ENCODE assay signal across 1 cellular context in the genomic region with DNA sequence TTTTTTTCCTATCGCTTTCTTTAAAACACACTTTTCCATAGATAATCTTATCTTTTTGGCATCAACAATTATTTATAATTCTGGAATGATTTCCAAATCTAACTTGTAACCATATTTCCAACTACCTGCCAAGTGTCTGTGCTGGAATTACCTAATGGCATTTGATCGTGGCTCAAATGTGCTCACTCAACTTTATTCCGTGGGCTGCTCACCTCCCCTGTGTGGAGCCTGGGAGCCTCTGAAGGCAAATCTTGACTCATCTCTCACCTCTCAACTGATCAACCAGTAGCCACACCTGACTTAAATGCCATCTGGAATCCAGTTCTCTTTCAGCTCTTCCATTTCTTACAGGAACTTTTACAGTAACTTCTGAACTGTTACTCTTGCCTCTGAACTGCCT.
TF ChIP-seq lines count a peak whose summit lies in the region.

No MANE protein-coding gene starts in this region.

TF ChIP-seq in HepG2, 621 proteins besides CTCF, POLR2A, EP300 and RAD21 (continued from another document):
- TF ChIP-seq, protein P1, sequence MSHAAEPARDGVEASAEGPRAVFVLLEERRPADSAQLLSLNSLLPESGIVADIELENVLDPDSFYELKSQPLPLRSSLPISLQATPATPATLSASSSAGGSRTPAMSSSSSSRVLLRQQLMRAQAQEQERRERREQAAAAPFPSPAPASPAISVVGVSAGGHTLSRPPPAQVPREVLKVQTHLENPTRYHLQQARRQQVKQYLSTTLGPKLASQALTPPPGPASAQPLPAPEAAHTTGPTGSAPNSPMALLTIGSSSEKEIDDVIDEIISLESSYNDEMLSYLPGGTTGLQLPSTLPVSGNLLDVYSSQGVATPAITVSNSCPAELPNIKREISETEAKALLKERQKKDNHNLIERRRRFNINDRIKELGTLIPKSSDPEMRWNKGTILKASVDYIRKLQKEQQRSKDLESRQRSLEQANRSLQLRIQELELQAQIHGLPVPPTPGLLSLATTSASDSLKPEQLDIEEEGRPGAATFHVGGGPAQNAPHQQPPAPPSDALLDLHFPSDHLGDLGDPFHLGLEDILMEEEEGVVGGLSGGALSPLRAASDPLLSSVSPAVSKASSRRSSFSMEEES (CRISPR knock-in tag; IDR thresholded peaks at IDR 0.05): no peak
- TF ChIP-seq PHF8 (CRISPR knock-in tag; IDR thresholded peaks at IDR 0.05): no peak
- TF ChIP-seq, protein P2, sequence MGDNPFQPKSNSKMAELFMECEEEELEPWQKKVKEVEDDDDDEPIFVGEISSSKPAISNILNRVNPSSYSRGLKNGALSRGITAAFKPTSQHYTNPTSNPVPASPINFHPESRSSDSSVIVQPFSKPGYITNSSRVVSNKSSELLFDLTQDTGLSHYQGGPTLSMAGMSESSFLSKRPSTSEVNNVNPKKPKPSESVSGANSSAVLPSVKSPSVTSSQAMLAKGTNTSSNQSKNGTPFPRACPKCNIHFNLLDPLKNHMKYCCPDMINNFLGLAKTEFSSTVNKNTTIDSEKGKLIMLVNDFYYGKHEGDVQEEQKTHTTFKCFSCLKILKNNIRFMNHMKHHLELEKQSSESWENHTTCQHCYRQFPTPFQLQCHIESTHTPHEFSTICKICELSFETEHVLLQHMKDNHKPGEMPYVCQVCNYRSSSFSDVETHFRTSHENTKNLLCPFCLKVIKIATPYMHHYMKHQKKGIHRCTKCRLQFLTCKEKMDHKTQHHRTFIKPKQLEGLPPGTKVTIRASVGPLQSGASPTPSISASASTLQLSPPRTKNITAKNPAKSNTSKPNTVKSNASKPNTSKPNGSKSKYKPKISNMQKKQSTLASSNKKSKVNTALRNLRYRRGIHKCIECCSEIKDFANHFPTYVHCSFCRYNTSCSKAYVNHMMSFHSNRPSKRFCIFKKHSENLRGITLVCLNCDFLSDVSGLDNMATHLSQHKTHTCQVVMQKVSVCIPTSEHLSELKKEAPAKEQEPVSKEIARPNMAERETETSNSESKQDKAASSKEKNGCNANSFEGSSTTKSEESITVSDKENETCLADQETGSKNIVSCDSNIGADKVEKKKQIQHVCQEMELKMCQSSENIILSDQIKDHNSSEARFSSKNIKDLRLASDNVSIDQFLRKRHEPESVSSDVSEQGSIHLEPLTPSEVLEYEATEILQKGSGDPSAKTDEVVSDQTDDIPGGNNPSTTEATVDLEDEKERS (CRISPR knock-in tag; IDR thresholded peaks at IDR 0.05): no peak
- TF ChIP-seq, protein P3, sequence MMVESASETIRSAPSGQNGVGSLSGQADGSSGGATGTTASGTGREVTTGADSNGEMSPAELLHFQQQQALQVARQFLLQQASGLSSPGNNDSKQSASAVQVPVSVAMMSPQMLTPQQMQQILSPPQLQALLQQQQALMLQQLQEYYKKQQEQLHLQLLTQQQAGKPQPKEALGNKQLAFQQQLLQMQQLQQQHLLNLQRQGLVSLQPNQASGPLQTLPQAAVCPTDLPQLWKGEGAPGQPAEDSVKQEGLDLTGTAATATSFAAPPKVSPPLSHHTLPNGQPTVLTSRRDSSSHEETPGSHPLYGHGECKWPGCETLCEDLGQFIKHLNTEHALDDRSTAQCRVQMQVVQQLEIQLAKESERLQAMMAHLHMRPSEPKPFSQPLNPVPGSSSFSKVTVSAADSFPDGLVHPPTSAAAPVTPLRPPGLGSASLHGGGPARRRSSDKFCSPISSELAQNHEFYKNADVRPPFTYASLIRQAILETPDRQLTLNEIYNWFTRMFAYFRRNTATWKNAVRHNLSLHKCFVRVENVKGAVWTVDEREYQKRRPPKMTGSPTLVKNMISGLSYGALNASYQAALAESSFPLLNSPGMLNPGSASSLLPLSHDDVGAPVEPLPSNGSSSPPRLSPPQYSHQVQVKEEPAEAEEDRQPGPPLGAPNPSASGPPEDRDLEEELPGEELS (CRISPR knock-in tag; IDR thresholded peaks at IDR 0.05): no peak
- no peak for TF ChIP-seq ZBTB7B (CRISPR knock-in tag; IDR thresholded peaks at IDR 0.05)
